8 cellular contexts compared by ENCODE assay signal in genomic region chr1:98991127-98992003, GRCh38. TPM values are rescaled to one million over a fixed set of nuclear protein-coding genes. Genes with fewer than 3 reads are reported as not detected.
A peak's percentile ranks its signal among the peaks of the same experiment; 100 is the strongest.
DNase-seq lines count a peak whose midpoint lies in the region; ATAC-seq and TF ChIP-seq lines count a peak whose summit lies in the region.

No MANE protein-coding gene starts in this region.

- H3K27me3 ChIP-seq in prostate gland (replicated peaks; ENCODE audit: insufficient read depth) = no peaks in the 10 kb centered on the region

- H3K27ac ChIP-seq in substantia nigra (ENCODE audit: low read depth, low read length, poor library complexity, severe bottlenecking) = no peak overlapping the region
- no peak overlapping the region for H3K27ac ChIP-seq in prostate gland

- intact Hi-C loops in prostate gland (cut with DNase I) = no loop called here

- TF ChIP-seq POLR2A in prostate gland (IDR thresholded peaks at IDR 0.05) = no peak

- H3K4me3 ChIP-seq in prostate gland = no peak overlapping the region

- no peak overlapping the region for H3K4me3 Mint-ChIP-seq in stimulated activated effector memory CD8-positive, alpha-beta T cell treated with anti-CD3 and anti-CD28 coated beads, Interleukin-12 subunit alpha, Interleukin-12 subunit beta, amount 100 ng/mL, for 72 hours

- H3K36me3 Mint-ChIP-seq in stimulated activated effector memory CD8-positive, alpha-beta T cell treated with anti-CD3 and anti-CD28 coated beads, Interleukin-12 subunit alpha, Interleukin-12 subunit beta, amount 100 ng/mL, for 72 hours = no peaks in the 10 kb centered on the region

- H3K4me1 ChIP-seq in prostate gland (replicated peaks) = no peaks in the 10 kb centered on the region

- H3K36me3 ChIP-seq in prostate gland = no peaks in the 10 kb centered on the region

- no peaks in the 10 kb centered on the region for H3K9me3 Mint-ChIP-seq in stimulated activated effector memory CD8-positive, alpha-beta T cell treated with anti-CD3 and anti-CD28 coated beads, Interleukin-12 subunit alpha, Interleukin-12 subunit beta, amount 100 ng/mL, for 72 hours

- peaks cover 6% of the 10 kb centered on the region for H3K4me1 Mint-ChIP-seq in stimulated activated effector memory CD8-positive, alpha-beta T cell treated with anti-CD3 and anti-CD28 coated beads, Interleukin-12 subunit alpha, Interleukin-12 subunit beta, amount 100 ng/mL, for 72 hours

- no peaks in the 10 kb centered on the region for H3K9me3 ChIP-seq in prostate gland

- WGBS in prostate gland = 60% methylated on average over 4 of the region's 4 CpGs

- DNase-seq in COR-L47 (lab: John Stamatoyannopoulos, UW) (peak; percentile 0), LHCN-M2 (ENCODE audit: low read depth) (peak; percentile 95), brain pericyte (ENCODE audit: low read depth, low spot score) (peak; percentile 70), substantia nigra (lab: John Stamatoyannopoulos, UW) (no peak), NCI-H1694 treated with DMSO at 0.1 percent for 48 hours (lab: John Stamatoyannopoulos, UW) (no peak), prostate gland (ENCODE audit: low spot score) (no peak)
- DNase-seq in stimulated activated effector memory CD8-positive, alpha-beta T cell treated with anti-CD3 and anti-CD28 coated beads, Interleukin-12 subunit alpha, Interleukin-12 subunit beta, amount 100 ng/mL, for 72 hours (ENCODE audit: low spot score in 2 of 2) = no peak

- H3K27ac Mint-ChIP-seq in stimulated activated effector memory CD8-positive, alpha-beta T cell treated with anti-CD3 and anti-CD28 coated beads, Interleukin-12 subunit alpha, Interleukin-12 subunit beta, amount 100 ng/mL, for 72 hours = no peak overlapping the region

- TF ChIP-seq CTCF in prostate gland (IDR thresholded peaks at IDR 0.05) = no peak

- peak; percentile 43 for ATAC-seq in GM19324 (IDR thresholded peaks at IDR 0.05; ENCODE audit: low FRiP score, unreplicated experiment)
- ATAC-seq in stimulated activated effector memory CD8-positive, alpha-beta T cell treated with anti-CD3 and anti-CD28 coated beads, Interleukin-12 subunit alpha, Interleukin-12 subunit beta, amount 100 ng/mL, for 72 hours = peak; percentile 85

RNA-seq across cellular contexts. Expression of gene PLPPR5, which starts 13.3 kb away (rescaled TPM):
- total RNA-seq in LHCN-M2 (2014; rRNA removed) (0.32 TPM in 1 of 2 replicates, not detected in the other), prostate gland (1 to 10 TPM in 1 of 2 donors, not detected in 1; 4.3 TPM)
- not detected for polyA plus RNA-seq in LHCN-M2 (2012)

Comparison
In these comparisons a context has a peak if more than half of its experiments do, and no peak if none do; other contexts are left out.
1. DNase-seq: peak in COR-L47 (single experiment), LHCN-M2 (single experiment) and brain pericyte (single experiment); none in stimulated activated effector memory CD8-positive, alpha-beta T cell treated with anti-CD3 and anti-CD28 coated beads, Interleukin-12 subunit alpha, Interleukin-12 subunit beta, amount 100 ng/mL, for 72 hours (0 of 2), substantia nigra (0 of 49), NCI-H1694 treated with DMSO at 0.1 percent for 48 hours (single experiment) and prostate gland (single experiment).